In genomic region chr10:97163141-97163540, GRCh38 we compare ENCODE assay signal across 10 cellular contexts. TPM values are rescaled to one million over a fixed set of nuclear protein-coding genes. Genes with fewer than 3 reads are reported as not detected.
DNase-seq lines count a peak whose midpoint lies in the region; ATAC-seq and TF ChIP-seq lines count a peak whose summit lies in the region.
"Had no signal": no experiment of that assay in that cellular context is flagged by ENCODE, and none has a peak within 500 bp of the region (broad histone marks: within the 10 kb centered on the region; RNA-seq: fewer than 3 reads in every experiment).

No MANE protein-coding gene starts in this region.

- no peak overlapping the region for H3K4me3 Mint-ChIP-seq in endodermal cell
- H3K4me3 Mint-ChIP-seq: CD4-positive, CD25-positive, alpha-beta regulatory T cell; IgD-negative memory B cell had no signal

- H3K27me3 ChIP-seq in BLaER1: no peaks in the 10 kb centered on the region
- H3K27me3 ChIP-seq in KMS-11 (ENCODE audit: insufficient read depth, low read depth): no peaks in the 10 kb centered on the region
- H3K27me3 ChIP-seq in endodermal cell (ENCODE audit: control insufficient read depth, insufficient read depth, low read length, poor library complexity, severe bottlenecking): no peaks in the 10 kb centered on the region
- no peaks in the 10 kb centered on the region for H3K27me3 ChIP-seq in upper lobe of right lung

- no peak overlapping the region for H3K27ac Mint-ChIP-seq in endodermal cell
- H3K27ac Mint-ChIP-seq: CD4-positive, CD25-positive, alpha-beta regulatory T cell; IgD-negative memory B cell had no signal

- H3K27me3 Mint-ChIP-seq in endodermal cell (ENCODE audit: insufficient read depth): no peaks in the 10 kb centered on the region

- H3K4me1 Mint-ChIP-seq in endodermal cell: peaks cover 4% of the 10 kb centered on the region
- H3K4me1 Mint-ChIP-seq: CD4-positive, CD25-positive, alpha-beta regulatory T cell had no signal

- peaks cover 63% of the 10 kb centered on the region for H3K4me1 ChIP-seq in BLaER1
- H3K4me1 ChIP-seq in KMS-11 (ENCODE audit: low read depth, poor library complexity, severe bottlenecking): peaks cover 88% of the 10 kb centered on the region
- H3K4me1 ChIP-seq in endodermal cell (ENCODE audit: control insufficient read depth, insufficient read depth, low read length): no peaks in the 10 kb centered on the region
- no peaks in the 10 kb centered on the region for H3K4me1 ChIP-seq in upper lobe of right lung
- H3K4me1 ChIP-seq: A549 had no signal

- WGBS in endodermal cell (ENCODE audit: insufficient coverage in 1 of 2, insufficient read length in 1 of 2), 2 experiments: 82 to 100% methylated on average over 3 to 7 of the region's 7 CpGs

- H3K4me2 ChIP-seq in BLaER1: peak overlapping the region; percentile 87
- peak overlapping the region; percentile 50 for H3K4me2 ChIP-seq in KMS-11
- H3K4me2 ChIP-seq: A549 had no signal

- H3K9me3 Mint-ChIP-seq in endodermal cell: no peaks in the 10 kb centered on the region
- H3K9me3 Mint-ChIP-seq: IgD-negative memory B cell had no signal

- no peaks in the 10 kb centered on the region for H4K20me1 ChIP-seq in BLaER1
- H4K20me1 ChIP-seq in KMS-11 (ENCODE audit: insufficient read depth): no peaks in the 10 kb centered on the region

- peak overlapping the region; percentile 76 for H3K27ac ChIP-seq in BLaER1
- H3K27ac ChIP-seq in KMS-11: peak overlapping the region; percentile 96
- no peak overlapping the region for H3K27ac ChIP-seq in endodermal cell (ENCODE audit: low read depth, low read length)
- H3K27ac ChIP-seq in upper lobe of right lung: no peak overlapping the region
- H3K27ac ChIP-seq: A549 had no signal

- ATAC-seq in upper lobe of right lung: no peak
- ATAC-seq in HG02763 (IDR thresholded peaks at IDR 0.05; ENCODE audit: unreplicated experiment): no peak
- ATAC-seq in omental fat pad (ENCODE audit: low FRiP score): no peak
- ATAC-seq: A549, HCT116 had no signal

- peak overlapping the region; percentile 39 for H3K4me3 ChIP-seq in BLaER1
- H3K4me3 ChIP-seq in KMS-11 (IDR thresholded peaks at IDR 0.05; ENCODE audit: insufficient read depth, low read depth, low read length): no peak overlapping the region
- no peak overlapping the region for H3K4me3 ChIP-seq in endodermal cell (ENCODE audit: low read length)
- no peak overlapping the region for H3K4me3 ChIP-seq in upper lobe of right lung
- H3K4me3 ChIP-seq: A549 had no signal

- H3K36me3 Mint-ChIP-seq in endodermal cell (ENCODE audit: low read depth): no peaks in the 10 kb centered on the region
- H3K36me3 Mint-ChIP-seq: CD4-positive, CD25-positive, alpha-beta regulatory T cell; IgD-negative memory B cell had no signal

- intact Hi-C loops in upper lobe of right lung (cut with DNase I): no loop called here

- H2AFZ ChIP-seq in KMS-11 (ENCODE audit: low read depth): peak overlapping the region; percentile 52; the same call in 1 of the 2 replicates

- H3K9me3 ChIP-seq in BLaER1 (no peaks in the 10 kb centered on the region), endodermal cell (ENCODE audit: control insufficient read depth, low read length) (no peaks in the 10 kb centered on the region), upper lobe of right lung (no peaks in the 10 kb centered on the region)
- H3K9me3 ChIP-seq: A549 had no signal

- no peak for TF ChIP-seq CTCF in KMS-11 (conservative IDR thresholded peaks at IDR 0.05; ENCODE audit: low read depth, low read length)
- TF ChIP-seq CTCF in endodermal cell (conservative IDR thresholded peaks at IDR 0.05): no peak
- TF ChIP-seq CTCF in upper lobe of right lung (IDR thresholded peaks at IDR 0.05): no peak
- no peak for TF ChIP-seq CTCF in omental fat pad (IDR thresholded peaks at IDR 0.05)

- H3K9ac ChIP-seq in BLaER1: peak overlapping the region; percentile 47; the same call in 1 of the 2 replicates
- peak overlapping the region; percentile 65; the same call in 1 of the 2 replicates for H3K9ac ChIP-seq in KMS-11
- H3K9ac ChIP-seq in endodermal cell (ENCODE audit: extremely low read depth, low read length, poor library complexity, severe bottlenecking): no peak overlapping the region

- H3K36me3 ChIP-seq in BLaER1 (no peaks in the 10 kb centered on the region), KMS-11 (ENCODE audit: insufficient read depth) (no peaks in the 10 kb centered on the region), endodermal cell (ENCODE audit: control insufficient read depth, insufficient read depth, low read length) (no peaks in the 10 kb centered on the region), upper lobe of right lung (no peaks in the 10 kb centered on the region)

- DNase-seq in endodermal cell: peak; percentile 48
- DNase-seq in upper lobe of right lung: peak; percentile 48
- DNase-seq in omental fat pad (ENCODE audit: low spot score): no peak
- DNase-seq: CD4-positive, CD25-positive, alpha-beta regulatory T cell had no signal

- H3K79me2 ChIP-seq in KMS-11 (ENCODE audit: insufficient read depth, low read depth): no peaks in the 10 kb centered on the region

RNA-seq across cellular contexts. Expression of gene SLIT1, which starts 22.6 kb away (rescaled TPM):
- total RNA-seq in endodermal cell: 1 to 10 TPM in 1 of 2 donors, under 1 TPM in 1; 0.97 to 2.4 TPM
- polyA plus RNA-seq in endodermal cell (2013, experiment 1 of 2): 22.5 TPM
- 23.2 TPM for polyA plus RNA-seq in endodermal cell (2013, experiment 2 of 2)
- total RNA-seq in upper lobe of right lung: 0.23 TPM
- 1 to 10 TPM in 1 of 4 donors, under 1 TPM in 3; 0.12 to 1.1 (median 0.28) TPM for total RNA-seq in omental fat pad
- polyA plus RNA-seq: CD4-positive, CD25-positive, alpha-beta regulatory T cell; IgD-negative memory B cell had no signal

Comparison
In these comparisons a context has a peak if more than half of its experiments do, and no peak if none do; other contexts are left out.
1. H3K27ac ChIP-seq: peak in BLaER1 (single experiment) and KMS-11 (single experiment); none in endodermal cell (single experiment) and upper lobe of right lung (single experiment).